ENCODE assay signal across 22 cellular contexts in genomic region chr19:32222594-32222993, GRCh38.
DNase-seq lines count a peak whose midpoint lies in the region; ATAC-seq and TF ChIP-seq lines count a peak whose summit lies in the region.
"Had no signal": no experiment of that assay in that cellular context is flagged by ENCODE, and none has a peak within 500 bp of the region (broad histone marks: within the 10 kb centered on the region; RNA-seq: fewer than 3 reads in every experiment).

No MANE protein-coding gene starts in this region.

- H3K14ac ChIP-seq in H9 (ENCODE audit: insufficient read depth, low read length): 0 out of 2 replicates have a peak overlapping the region, but pooled peaks have one; percentile 18

- H4K8ac ChIP-seq in H9 (replicated peaks; ENCODE audit: insufficient read length, low read depth, low read length): no peak overlapping the region

- intact Hi-C loops in activated CD4-positive, alpha-beta T cell treated with anti-CD3 and anti-CD28 coated beads, Interleukin-2, amount 10 ng/mL, durations not matched to agents 24 days and 14 days (cut with micrococcal nuclease): loop anchor here (5.0 kb wide), 1 partner anchor 1555 kb away; no protein-coding TSS in a partner anchor

- H3K27me3 ChIP-seq in H9 (ENCODE audit: insufficient read depth, low read length): peaks cover 4% of the 10 kb centered on the region; the same call in 1 of the 2 replicates

- H2BK120ac ChIP-seq in H9 (ENCODE audit: low read depth, low read length, poor library complexity, severe bottlenecking): no peak overlapping the region

- no peaks in the 10 kb centered on the region for H4K20me1 ChIP-seq in H9 (ENCODE audit: control insufficient read depth, insufficient read depth, insufficient read length)

- peaks cover 1% of the 10 kb centered on the region for H3K36me3 Mint-ChIP-seq in activated CD4-positive, alpha-beta T cell treated with anti-CD3 and anti-CD28 coated beads, Interleukin-2, amount 10 ng/mL, durations not matched to agents 24 days and 14 days (ENCODE audit: low read depth)
- H3K36me3 Mint-ChIP-seq in H9 (ENCODE audit: insufficient read depth in 1 of 3, low read depth in 3 of 3) (no peaks in the 10 kb centered on the region), T-helper 17 cell (ENCODE audit: low read depth) (no peaks in the 10 kb centered on the region), osteocyte (ENCODE audit: unreplicated experiment) (no peaks in the 10 kb centered on the region)
- H3K36me3 Mint-ChIP-seq: CD4-positive, alpha-beta memory T cell had no signal

- no peak for TF ChIP-seq CTCF in H9 (conservative IDR thresholded peaks at IDR 0.05)
- TF ChIP-seq CTCF in osteocyte (IDR thresholded peaks at IDR 0.05): no peak

- H3K27ac ChIP-seq in H9 (ENCODE audit: insufficient read length, low read depth, low read length): no peak overlapping the region
- H3K27ac ChIP-seq: SJSA1 had no signal

- H2AFZ ChIP-seq in H9 (ENCODE audit: low read length): no peak overlapping the region

- no peaks in the 10 kb centered on the region for H3K79me2 ChIP-seq in H9 (ENCODE audit: insufficient read depth, low read length)

- no peak overlapping the region for H3T11ph ChIP-seq in H9 (ENCODE audit: low read length)

- H3K9ac ChIP-seq in H9 (ENCODE audit: extremely low read depth, insufficient read length, low read length): no peak overlapping the region

- H2BK5ac ChIP-seq in H9 (ENCODE audit: insufficient read length, low read length): no peak overlapping the region

- peaks cover 28% of the 10 kb centered on the region for H3K27me3 Mint-ChIP-seq in activated CD4-positive, alpha-beta T cell treated with anti-CD3 and anti-CD28 coated beads, Interleukin-2, amount 10 ng/mL, durations not matched to agents 24 days and 14 days
- H3K27me3 Mint-ChIP-seq in H9 (ENCODE audit: low read depth) (peaks cover 37% of the 10 kb centered on the region), T-helper 17 cell (peaks cover 51% of the 10 kb centered on the region), osteocyte (ENCODE audit: unreplicated experiment) (peaks cover 19% of the 10 kb centered on the region)

- H3K4me1 Mint-ChIP-seq in activated CD4-positive, alpha-beta T cell treated with anti-CD3 and anti-CD28 coated beads, Interleukin-2, amount 10 ng/mL, durations not matched to agents 24 days and 14 days: peaks cover 7% of the 10 kb centered on the region
- H3K4me1 Mint-ChIP-seq in H9: peaks cover 2 to 14% of the 10 kb centered on the region in 2 experiments; a peak in 3 of 4 replicates
- H3K4me1 Mint-ChIP-seq in T-helper 17 cell: peaks cover 13% of the 10 kb centered on the region
- H3K4me1 Mint-ChIP-seq in osteocyte (ENCODE audit: unreplicated experiment): peaks cover 2% of the 10 kb centered on the region

- no peaks in the 10 kb centered on the region for H3K79me1 ChIP-seq in H9 (ENCODE audit: insufficient read depth, low read depth, low read length, poor library complexity, severe bottlenecking)

- H4K5ac ChIP-seq in H9 (ENCODE audit: insufficient read length, low read depth, low read length): no peak overlapping the region

- H3K9me3 Mint-ChIP-seq in activated CD4-positive, alpha-beta T cell treated with anti-CD3 and anti-CD28 coated beads, Interleukin-2, amount 10 ng/mL, durations not matched to agents 24 days and 14 days: no peaks in the 10 kb centered on the region
- H3K9me3 Mint-ChIP-seq in H9 (no peaks in the 10 kb centered on the region; a peak in 1 of 5 replicates), osteocyte (ENCODE audit: unreplicated experiment) (no peaks in the 10 kb centered on the region)
- H3K9me3 Mint-ChIP-seq: CD4-positive, alpha-beta memory T cell had no signal

- no peak overlapping the region for H2BK12ac ChIP-seq in H9 (ENCODE audit: insufficient read length, low read depth, low read length)

- H3K23ac ChIP-seq in H9 (ENCODE audit: insufficient read length, low read depth, low read length): no peak overlapping the region

- no peak overlapping the region for H3K27ac Mint-ChIP-seq in activated CD4-positive, alpha-beta T cell treated with anti-CD3 and anti-CD28 coated beads, Interleukin-2, amount 10 ng/mL, durations not matched to agents 24 days and 14 days
- H3K27ac Mint-ChIP-seq in H9 (no peak overlapping the region), T-helper 17 cell (no peak overlapping the region), osteocyte (ENCODE audit: unreplicated experiment) (no peak overlapping the region)

- no peak for ATAC-seq in T-helper 17 cell
- ATAC-seq: GM12878, HepG2 had no signal

- no CpG with 5 or more reads among the region's 5 CpGs for WGBS in H9 (ENCODE audit: extremely low coverage, insufficient read length, low lambda C conversion rate)

- no peak overlapping the region for H2AK5ac ChIP-seq in H9 (ENCODE audit: insufficient read length, low read length)

- H3K9me3 ChIP-seq in H9 (ENCODE audit: control insufficient read depth, low read depth, low read length): no peaks in the 10 kb centered on the region
- H3K9me3 ChIP-seq in T-helper 17 cell (ENCODE audit: control insufficient read depth, low read length, poor library complexity, severe bottlenecking): no peaks in the 10 kb centered on the region
- H3K9me3 ChIP-seq: SJSA1 had no signal

- no peak overlapping the region for H4K91ac ChIP-seq in H9 (ENCODE audit: insufficient read length, low read depth, low read length)

- H2BK15ac ChIP-seq in H9 (ENCODE audit: low read depth, low read length): peak overlapping the region; percentile 33; the same call in 1 of the 2 replicates

- no peak overlapping the region for H3K18ac ChIP-seq in H9 (ENCODE audit: insufficient read length, low read depth, low read length)

- no peak overlapping the region for H3K4me3 Mint-ChIP-seq in activated CD4-positive, alpha-beta T cell treated with anti-CD3 and anti-CD28 coated beads, Interleukin-2, amount 10 ng/mL, durations not matched to agents 24 days and 14 days
- H3K4me3 Mint-ChIP-seq in H9 (no peak overlapping the region), T-helper 17 cell (peak overlapping the region; percentile 81), osteocyte (ENCODE audit: unreplicated experiment) (no peak overlapping the region)

- peak; percentile 40 for DNase-seq in activated CD4-positive, alpha-beta T cell treated with anti-CD3 and anti-CD28 coated beads, Interleukin-2, amount 10 ng/mL, durations not matched to agents 24 days and 14 days
- no peak for DNase-seq in activated CD4-positive, alpha-beta T cell treated with anti-CD3 and anti-CD28 coated beads for 1 hour
- no peak for DNase-seq in H9
- DNase-seq in T-helper 17 cell: no peak
- peak; percentile 65 for DNase-seq in osteocyte (ENCODE audit: extremely low spot score, unreplicated experiment)
- no peak for DNase-seq in kidney glomerular epithelial cell (lab: John Stamatoyannopoulos, UW)
- DNase-seq in stimulated activated naive CD4-positive, alpha-beta T cell (lab: John Stamatoyannopoulos, UW): no peak
- DNase-seq: C1 segment of cervical spinal cord; CD4-positive, alpha-beta memory T cell; COR-L47; DMS53; EL; GDM1; Karpas-422; NCI-H1092 treated with DMSO at 0.1 percent for 48 hours; NCI-H146; NCI-H1930; NCI-H226; NCI-H510A treated with DMSO at 0.1 percent for 48 hours had no signal

- no peaks in the 10 kb centered on the region for H3K23me2 ChIP-seq in H9 (ENCODE audit: insufficient read length, low read depth, low read length, poor library complexity, severe bottlenecking)

- no peak overlapping the region for H2BK20ac ChIP-seq in H9 (ENCODE audit: low read depth, low read length, poor library complexity, severe bottlenecking)

- H3K4me2 ChIP-seq in H9 (ENCODE audit: insufficient read depth, insufficient read length, low read length): no peak overlapping the region

- H3K4ac ChIP-seq in H9 (ENCODE audit: low read depth, low read length): no peak overlapping the region

- H3K4me1 ChIP-seq in H9 (ENCODE audit: insufficient read depth, low read length): no peaks in the 10 kb centered on the region
- H3K4me1 ChIP-seq: SJSA1 had no signal

- no peak overlapping the region for H3K56ac ChIP-seq in H9 (ENCODE audit: insufficient read length, low read depth, low read length)

Comparison
In these comparisons a context has a peak if more than half of its experiments do, and no peak if none do; other contexts are left out.
1. DNase-seq: peak in activated CD4-positive, alpha-beta T cell treated with anti-CD3 and anti-CD28 coated beads, Interleukin-2, amount 10 ng/mL, durations not matched to agents 24 days and 14 days (single experiment) and osteocyte (single experiment); none in activated CD4-positive, alpha-beta T cell treated with anti-CD3 and anti-CD28 coated beads for 1 hour (single experiment), H9 (single experiment), T-helper 17 cell (0 of 3), kidney glomerular epithelial cell (single experiment) and stimulated activated naive CD4-positive, alpha-beta T cell (0 of 6).